Comparison of ENCODE assay signal across 1 cellular context in the genomic region with DNA sequence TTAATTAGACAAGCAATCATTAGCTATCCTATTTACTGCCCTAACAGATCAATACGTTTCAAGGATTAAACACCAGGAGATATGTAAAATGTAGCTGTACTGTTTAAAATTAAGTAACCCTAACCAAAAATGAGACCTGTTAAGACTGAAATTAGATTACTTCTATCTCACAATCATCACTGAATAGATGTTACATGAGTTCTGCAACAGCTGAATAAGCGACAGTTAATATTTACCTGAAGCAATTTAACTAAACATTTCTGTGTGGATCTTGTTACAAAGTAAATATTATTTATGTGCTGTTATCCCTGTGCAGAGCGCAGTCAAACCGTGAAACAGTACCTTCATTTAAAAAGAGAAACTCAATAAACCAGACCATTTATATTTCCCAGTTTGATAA.
A peak's percentile ranks its signal among the peaks of the same experiment; 100 is the strongest.
TF ChIP-seq lines count a peak whose summit lies in the region.

No MANE protein-coding gene starts in this region.

TF ChIP-seq in HepG2, 621 proteins besides CTCF, POLR2A, EP300 and RAD21 (continued from another document and continues in another):
- TF ChIP-seq, protein P1, sequence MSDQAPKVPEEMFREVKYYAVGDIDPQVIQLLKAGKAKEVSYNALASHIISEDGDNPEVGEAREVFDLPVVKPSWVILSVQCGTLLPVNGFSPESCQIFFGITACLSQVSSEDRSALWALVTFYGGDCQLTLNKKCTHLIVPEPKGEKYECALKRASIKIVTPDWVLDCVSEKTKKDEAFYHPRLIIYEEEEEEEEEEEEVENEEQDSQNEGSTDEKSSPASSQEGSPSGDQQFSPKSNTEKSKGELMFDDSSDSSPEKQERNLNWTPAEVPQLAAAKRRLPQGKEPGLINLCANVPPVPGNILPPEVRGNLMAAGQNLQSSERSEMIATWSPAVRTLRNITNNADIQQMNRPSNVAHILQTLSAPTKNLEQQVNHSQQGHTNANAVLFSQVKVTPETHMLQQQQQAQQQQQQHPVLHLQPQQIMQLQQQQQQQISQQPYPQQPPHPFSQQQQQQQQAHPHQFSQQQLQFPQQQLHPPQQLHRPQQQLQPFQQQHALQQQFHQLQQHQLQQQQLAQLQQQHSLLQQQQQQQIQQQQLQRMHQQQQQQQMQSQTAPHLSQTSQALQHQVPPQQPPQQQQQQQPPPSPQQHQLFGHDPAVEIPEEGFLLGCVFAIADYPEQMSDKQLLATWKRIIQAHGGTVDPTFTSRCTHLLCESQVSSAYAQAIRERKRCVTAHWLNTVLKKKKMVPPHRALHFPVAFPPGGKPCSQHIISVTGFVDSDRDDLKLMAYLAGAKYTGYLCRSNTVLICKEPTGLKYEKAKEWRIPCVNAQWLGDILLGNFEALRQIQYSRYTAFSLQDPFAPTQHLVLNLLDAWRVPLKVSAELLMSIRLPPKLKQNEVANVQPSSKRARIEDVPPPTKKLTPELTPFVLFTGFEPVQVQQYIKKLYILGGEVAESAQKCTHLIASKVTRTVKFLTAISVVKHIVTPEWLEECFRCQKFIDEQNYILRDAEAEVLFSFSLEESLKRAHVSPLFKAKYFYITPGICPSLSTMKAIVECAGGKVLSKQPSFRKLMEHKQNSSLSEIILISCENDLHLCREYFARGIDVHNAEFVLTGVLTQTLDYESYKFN (CRISPR knock-in tag; conservative IDR thresholded peaks at IDR 0.05) = peak; percentile 48
- TF ChIP-seq, protein P2, sequence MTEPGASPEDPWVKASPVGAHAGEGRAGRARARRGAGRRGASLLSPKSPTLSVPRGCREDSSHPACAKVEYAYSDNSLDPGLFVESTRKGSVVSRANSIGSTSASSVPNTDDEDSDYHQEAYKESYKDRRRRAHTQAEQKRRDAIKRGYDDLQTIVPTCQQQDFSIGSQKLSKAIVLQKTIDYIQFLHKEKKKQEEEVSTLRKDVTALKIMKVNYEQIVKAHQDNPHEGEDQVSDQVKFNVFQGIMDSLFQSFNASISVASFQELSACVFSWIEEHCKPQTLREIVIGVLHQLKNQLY (CRISPR knock-in tag; IDR thresholded peaks at IDR 0.05) = 0 out of 2 replicates have a peak, but pooled peaks have one; percentile 19
- TF ChIP-seq FOXA1 (IDR thresholded peaks at IDR 0.05) (no peak), FOXA1 (CRISPR knock-in tag; IDR thresholded peaks at IDR 0.05) (peak; percentile 74), SIX1 (CRISPR knock-in tag; IDR thresholded peaks at IDR 0.05; ENCODE audit: borderline replicate concordance) (peak; percentile 100), DZIP1 (CRISPR knock-in tag; IDR thresholded peaks at IDR 0.05) (no peak), MXD4 (CRISPR knock-in tag; IDR thresholded peaks at IDR 0.05) (no peak), FOSL1 (CRISPR knock-in tag; IDR thresholded peaks at IDR 0.05; ENCODE audit: borderline replicate concordance) (no peak), ZNF329 (CRISPR knock-in tag; IDR thresholded peaks at IDR 0.05; ENCODE audit: low read depth) (no peak), MTA1 (CRISPR knock-in tag; IDR thresholded peaks at IDR 0.05; ENCODE audit: borderline replicate concordance) (no peak), MAZ (IDR thresholded peaks at IDR 0.05; ENCODE audit: borderline replicate concordance, low read depth, low read length) (no peak), MAZ (CRISPR knock-in tag; IDR thresholded peaks at IDR 0.05; ENCODE audit: low read depth) (no peak), MYNN (CRISPR knock-in tag; IDR thresholded peaks at IDR 0.05; ENCODE audit: low read depth) (no peak), ZNF24 (IDR thresholded peaks at IDR 0.05) (no peak), KMT2A (CRISPR knock-in tag; IDR thresholded peaks at IDR 0.05) (no peak), PPARG (CRISPR knock-in tag; conservative IDR thresholded peaks at IDR 0.05) (0 out of 2 replicates have a peak, but pooled peaks have one; percentile 36), THAP11 (CRISPR knock-in tag; IDR thresholded peaks at IDR 0.05) (0 out of 2 replicates have a peak, but pooled peaks have one; percentile 16), STAG1 (CRISPR knock-in tag; IDR thresholded peaks at IDR 0.05) (no peak), BRCA1 (CRISPR knock-in tag; IDR thresholded peaks at IDR 0.05) (no peak), MLLT10 (CRISPR knock-in tag; IDR thresholded peaks at IDR 0.05) (no peak), ZNF646 (CRISPR knock-in tag; IDR thresholded peaks at IDR 0.05) (no peak), HNRNPL (IDR thresholded peaks at IDR 0.05; ENCODE audit: low read depth, low read length) (no peak), ZNF484 (CRISPR knock-in tag; IDR thresholded peaks at IDR 0.05; ENCODE audit: borderline replicate concordance, low read depth) (no peak), TRAFD1 (CRISPR knock-in tag; IDR thresholded peaks at IDR 0.05; ENCODE audit: borderline replicate concordance) (no peak), ZNF138 (CRISPR knock-in tag; IDR thresholded peaks at IDR 0.05; ENCODE audit: low read depth) (no peak), MAFK (conservative IDR thresholded peaks at IDR 0.05 in 1 of 2, IDR thresholded peaks at IDR 0.05 in 1 of 2; ENCODE audit: low read length in 2 of 2) (no peak), KLF12 (CRISPR knock-in tag; IDR thresholded peaks at IDR 0.05; ENCODE audit: borderline replicate concordance) (no peak), ZNF737 (CRISPR knock-in tag; IDR thresholded peaks at IDR 0.05; ENCODE audit: borderline replicate concordance) (no peak), PITX1 (CRISPR knock-in tag; IDR thresholded peaks at IDR 0.05) (no peak), HDAC2 (CRISPR knock-in tag; IDR thresholded peaks at IDR 0.05) (peak; percentile 37), ZNF629 (CRISPR knock-in tag; conservative IDR thresholded peaks at IDR 0.05) (no peak), ELF4 (CRISPR knock-in tag; IDR thresholded peaks at IDR 0.05; ENCODE audit: borderline replicate concordance) (no peak), PCBP1 (IDR thresholded peaks at IDR 0.05; ENCODE audit: borderline replicate concordance, low read depth, low read length) (no peak), ZSCAN12 (CRISPR knock-in tag; IDR thresholded peaks at IDR 0.05) (no peak)
- TF ChIP-seq, protein P3, sequence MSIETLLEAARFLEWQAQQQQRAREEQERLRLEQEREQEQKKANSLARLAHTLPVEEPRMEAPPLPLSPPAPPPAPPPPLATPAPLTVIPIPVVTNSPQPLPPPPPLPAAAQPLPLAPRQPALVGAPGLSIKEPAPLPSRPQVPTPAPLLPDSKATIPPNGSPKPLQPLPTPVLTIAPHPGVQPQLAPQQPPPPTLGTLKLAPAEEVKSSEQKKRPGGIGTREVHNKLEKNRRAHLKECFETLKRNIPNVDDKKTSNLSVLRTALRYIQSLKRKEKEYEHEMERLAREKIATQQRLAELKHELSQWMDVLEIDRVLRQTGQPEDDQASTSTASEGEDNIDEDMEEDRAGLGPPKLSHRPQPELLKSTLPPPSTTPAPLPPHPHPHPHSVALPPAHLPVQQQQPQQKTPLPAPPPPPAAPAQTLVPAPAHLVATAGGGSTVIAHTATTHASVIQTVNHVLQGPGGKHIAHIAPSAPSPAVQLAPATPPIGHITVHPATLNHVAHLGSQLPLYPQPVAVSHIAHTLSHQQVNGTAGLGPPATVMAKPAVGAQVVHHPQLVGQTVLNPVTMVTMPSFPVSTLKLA (IDR thresholded peaks at IDR 0.05) = no peak
- TF ChIP-seq, protein P4, sequence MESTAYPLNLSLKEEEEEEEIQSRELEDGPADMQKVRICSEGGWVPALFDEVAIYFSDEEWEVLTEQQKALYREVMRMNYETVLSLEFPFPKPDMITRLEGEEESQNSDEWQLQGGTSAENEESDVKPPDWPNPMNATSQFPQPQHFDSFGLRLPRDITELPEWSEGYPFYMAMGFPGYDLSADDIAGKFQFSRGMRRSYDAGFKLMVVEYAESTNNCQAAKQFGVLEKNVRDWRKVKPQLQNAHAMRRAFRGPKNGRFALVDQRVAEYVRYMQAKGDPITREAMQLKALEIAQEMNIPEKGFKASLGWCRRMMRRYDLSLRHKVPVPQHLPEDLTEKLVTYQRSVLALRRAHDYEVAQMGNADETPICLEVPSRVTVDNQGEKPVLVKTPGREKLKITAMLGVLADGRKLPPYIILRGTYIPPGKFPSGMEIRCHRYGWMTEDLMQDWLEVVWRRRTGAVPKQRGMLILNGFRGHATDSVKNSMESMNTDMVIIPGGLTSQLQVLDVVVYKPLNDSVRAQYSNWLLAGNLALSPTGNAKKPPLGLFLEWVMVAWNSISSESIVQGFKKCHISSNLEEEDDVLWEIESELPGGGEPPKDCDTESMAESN (CRISPR knock-in tag; conservative IDR thresholded peaks at IDR 0.05) = no peak
- TF ChIP-seq, protein P5, sequence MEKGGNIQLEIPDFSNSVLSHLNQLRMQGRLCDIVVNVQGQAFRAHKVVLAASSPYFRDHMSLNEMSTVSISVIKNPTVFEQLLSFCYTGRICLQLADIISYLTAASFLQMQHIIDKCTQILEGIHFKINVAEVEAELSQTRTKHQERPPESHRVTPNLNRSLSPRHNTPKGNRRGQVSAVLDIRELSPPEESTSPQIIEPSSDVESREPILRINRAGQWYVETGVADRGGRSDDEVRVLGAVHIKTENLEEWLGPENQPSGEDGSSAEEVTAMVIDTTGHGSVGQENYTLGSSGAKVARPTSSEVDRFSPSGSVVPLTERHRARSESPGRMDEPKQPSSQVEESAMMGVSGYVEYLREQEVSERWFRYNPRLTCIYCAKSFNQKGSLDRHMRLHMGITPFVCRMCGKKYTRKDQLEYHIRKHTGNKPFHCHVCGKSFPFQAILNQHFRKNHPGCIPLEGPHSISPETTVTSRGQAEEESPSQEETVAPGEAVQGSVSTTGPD (CRISPR knock-in tag; IDR thresholded peaks at IDR 0.05) = no peak
